20 cellular contexts compared by ENCODE assay signal in genomic region chr15:44765036-44765435, GRCh38. TPM values are rescaled to one million over a fixed set of nuclear protein-coding genes. Genes with fewer than 3 reads are reported as not detected.
DNase-seq lines count a peak whose midpoint lies in the region; ATAC-seq, FAIRE-seq and TF ChIP-seq lines count a peak whose summit lies in the region.
"Had no signal": no experiment of that assay in that cellular context is flagged by ENCODE, and none has a peak within 500 bp of the region (broad histone marks: within the 10 kb centered on the region; RNA-seq: fewer than 3 reads in every experiment).

No MANE protein-coding gene starts in this region.

- no peak overlapping the region for H3K4me3 ChIP-seq in HepG2 (replicated peaks in 1 of 3; ENCODE audit: insufficient read depth in 1 of 3, low read depth in 2 of 3, low read length in 3 of 3)
- no peak overlapping the region for H3K4me3 ChIP-seq in right lobe of liver
- no peak overlapping the region for H3K4me3 ChIP-seq in IMR-90 (ENCODE audit: insufficient read depth, low read depth, low read length)
- no peak overlapping the region for H3K4me3 ChIP-seq in neural progenitor cell
- H3K4me3 ChIP-seq: BLaER1 had no signal

- H3K79me1 ChIP-seq in IMR-90 (ENCODE audit: low read depth in 1 of 2, low read length in 2 of 2), result no peaks in the 10 kb centered on the region

- H3K9ac ChIP-seq in HepG2 (ENCODE audit: insufficient read depth, low read depth, low read length) (no peak overlapping the region), IMR-90 (ENCODE audit: low read depth, low read length) (no peak overlapping the region), neural progenitor cell (no peak overlapping the region)
- H3K9ac ChIP-seq: BLaER1 had no signal

- no peak overlapping the region for H4K91ac ChIP-seq in IMR-90 (ENCODE audit: insufficient read depth, low read depth, low read length)

- H4K8ac ChIP-seq in IMR-90 (ENCODE audit: low read depth in 2 of 2, low read length in 2 of 2), result no peak overlapping the region

- H4K20me1 ChIP-seq in HepG2 (ENCODE audit: insufficient read depth, low read length) (no peaks in the 10 kb centered on the region), IMR-90 (ENCODE audit: insufficient read depth, low read length) (no peaks in the 10 kb centered on the region), neural progenitor cell (ENCODE audit: low read depth) (no peaks in the 10 kb centered on the region)
- H4K20me1 ChIP-seq: BLaER1 had no signal

- no peak overlapping the region for H3K56ac ChIP-seq in IMR-90 (ENCODE audit: extremely low read depth, insufficient read depth, low read length)

- no peak overlapping the region for H2AK5ac ChIP-seq in IMR-90 (ENCODE audit: low read depth, low read length)

- H3K14ac ChIP-seq in IMR-90 (replicated peaks; ENCODE audit: low read depth, low read length), result no peak overlapping the region

- no peak overlapping the region for H3K27ac ChIP-seq in HepG2 (ENCODE audit: extremely low read length, insufficient read depth, low read length)
- no peak overlapping the region for H3K27ac ChIP-seq in right lobe of liver
- H3K27ac ChIP-seq in IMR-90 (ENCODE audit: insufficient read depth, low read length), result no peak overlapping the region
- no peak overlapping the region for H3K27ac ChIP-seq in neural progenitor cell
- H3K27ac ChIP-seq: 22Rv1, BLaER1, C4-2B had no signal

- H3F3A ChIP-seq in neural progenitor cell (ENCODE audit: low read depth), result no peaks in the 10 kb centered on the region

- no peak for FAIRE-seq in HepG2 (lab: Jason Lieb, UNC)
- FAIRE-seq: A204.1, G401.6, H1 had no signal

- H3K4me1 Mint-ChIP-seq in neural progenitor cell, result no peaks in the 10 kb centered on the region
- H3K4me1 Mint-ChIP-seq: B cell; CD4-positive, CD25-positive, alpha-beta regulatory T cell had no signal

- H3K27ac Mint-ChIP-seq in neural progenitor cell, result no peak overlapping the region
- H3K27ac Mint-ChIP-seq: B cell; CD4-positive, CD25-positive, alpha-beta regulatory T cell; CD8-positive, alpha-beta T cell had no signal

- DNase-seq in HepG2 (ENCODE audit: low spot score), result no peak
- no peak for DNase-seq in right lobe of liver
- DNase-seq in IMR-90, result no peak
- no peak for DNase-seq in neural progenitor cell (ENCODE audit: low spot score)
- DNase-seq in ecto neural progenitor cell (ENCODE audit: low spot score), result no peak
- DNase-seq: Caco-2; CD4-positive, CD25-positive, alpha-beta regulatory T cell; CD8-positive, alpha-beta T cell; DMS153; DND-41; H7; HCEC 1CT had no signal

- H3K18ac ChIP-seq in IMR-90 (ENCODE audit: low read depth, low read length), result no peak overlapping the region

- H3K4me1 ChIP-seq in HepG2 (ENCODE audit: insufficient read depth, low read length) (no peaks in the 10 kb centered on the region), right lobe of liver (peaks cover 0 to 3% (median 0%) of the 10 kb centered on the region in 4 donors), IMR-90 (ENCODE audit: control insufficient read depth, insufficient read depth, low read length) (no peaks in the 10 kb centered on the region), neural progenitor cell (no peaks in the 10 kb centered on the region)
- H3K4me1 ChIP-seq: BLaER1, Caco-2 had no signal

- H3K36me3 Mint-ChIP-seq in neural progenitor cell, result no peaks in the 10 kb centered on the region

- H3K79me2 ChIP-seq in HepG2 (ENCODE audit: insufficient read depth, low read length) (no peaks in the 10 kb centered on the region), neural progenitor cell (ENCODE audit: low read depth) (no peaks in the 10 kb centered on the region)

- intact Hi-C loops in HepG2 (cut with micrococcal nuclease; ENCODE audit: unreplicated experiment) (no loop called here), right lobe of liver (cut with DNase I) (no loop called here), IMR-90 (cut with micrococcal nuclease) (no loop called here)

- H2AK9ac ChIP-seq in IMR-90 (replicated peaks; ENCODE audit: low read depth, low read length, poor library complexity), result no peak overlapping the region

- H3K36me3 ChIP-seq in HepG2 (replicated peaks in 1 of 2; ENCODE audit: control insufficient read depth in 1 of 2, insufficient read depth in 2 of 2, low read length in 2 of 2) (no peaks in the 10 kb centered on the region), right lobe of liver (no peaks in the 10 kb centered on the region), IMR-90 (ENCODE audit: control insufficient read depth, insufficient read depth, low read length) (no peaks in the 10 kb centered on the region), neural progenitor cell (no peaks in the 10 kb centered on the region)
- H3K36me3 ChIP-seq: BLaER1 had no signal

- H3K23ac ChIP-seq in IMR-90 (ENCODE audit: low read depth, low read length), result no peak overlapping the region

- no peak overlapping the region for H2BK120ac ChIP-seq in IMR-90 (ENCODE audit: low read depth, low read length)

- 2% methylated on average over 3 of the region's 3 CpGs for WGBS in HepG2 (ENCODE audit: low lambda C conversion rate)
- 16% methylated on average over 3 of the region's 3 CpGs for WGBS in right lobe of liver (ENCODE audit: insufficient coverage, low coverage, low lambda C conversion rate, missing lambda C conversion rate)
- 0% methylated on average over 1 of the region's 3 CpGs; no CpG with 5 or more reads in 1 of the 2 experiments for WGBS in IMR-90 (ENCODE audit: extremely low coverage in 2 of 2, insufficient read length in 1 of 2), 2 experiments

- peaks cover 2% of the 10 kb centered on the region for H3K27me3 Mint-ChIP-seq in neural progenitor cell (ENCODE audit: insufficient read depth, low read depth)
- H3K27me3 Mint-ChIP-seq: B cell; CD4-positive, CD25-positive, alpha-beta regulatory T cell had no signal

- no peak overlapping the region for H3K4ac ChIP-seq in IMR-90 (ENCODE audit: low read depth, low read length)

- TF ChIP-seq RAD21 in HepG2 (CRISPR knock-in tag; IDR thresholded peaks at IDR 0.05), result no peak
- TF ChIP-seq RAD21 in IMR-90 (IDR thresholded peaks at IDR 0.05; ENCODE audit: low read length), result no peak

- H3K4me2 ChIP-seq in HepG2 (ENCODE audit: low read depth, low read length) (no peak overlapping the region), IMR-90 (ENCODE audit: low read depth, low read length) (no peak overlapping the region), neural progenitor cell (no peak overlapping the region)
- H3K4me2 ChIP-seq: BLaER1 had no signal

- POLR2A ChIA-PET in HepG2 (lab: Yijun Ruan, JAX), result no interaction called here
- POLR2A ChIA-PET in IMR-90 (lab: Charles Lee; ENCODE audit: unreplicated experiment), result no interaction called here

- peaks cover 3% of the 10 kb centered on the region for H3K9me3 Mint-ChIP-seq in neural progenitor cell

- CTCF ChIA-PET in HepG2 (lab: Yijun Ruan, JAX; ENCODE audit: low intra/inter-chr PET ratio, low total read pairs), result no interaction called here
- CTCF ChIA-PET in IMR-90 (lab: Yijun Ruan, JAX), result no interaction called here

- in situ Hi-C loops in HepG2 (cut with HindIII; ENCODE audit: extremely low pct_ligation_motif_present, low pct_unique_long_range_greater_than_20kb), result no loop called here
- in situ Hi-C loops in IMR-90 (cut with MboI; ENCODE audit: low sequenced_read_pairs), result no loop called here

- no peak overlapping the region for H2BK5ac ChIP-seq in IMR-90 (ENCODE audit: low read depth, low read length, poor library complexity, severe bottlenecking)

- no peak overlapping the region for H3K4me3 Mint-ChIP-seq in neural progenitor cell
- H3K4me3 Mint-ChIP-seq: B cell; CD4-positive, CD25-positive, alpha-beta regulatory T cell; CD8-positive, alpha-beta T cell had no signal

- ATAC-seq in HepG2 (no peak), right lobe of liver (no peak), IMR-90 (ENCODE audit: low read depth) (no peak), HG02981 (IDR thresholded peaks at IDR 0.05; ENCODE audit: unreplicated experiment) (no peak)
- ATAC-seq: CD8-positive, alpha-beta T cell had no signal

- no peak overlapping the region for H4K5ac ChIP-seq in IMR-90 (ENCODE audit: low read depth, low read length)

- TF ChIP-seq POLR2A in HepG2 (IDR thresholded peaks at IDR 0.05; ENCODE audit: insufficient read depth in 1 of 2, low read depth in 2 of 2, low read length in 2 of 2) (no peak), right lobe of liver (IDR thresholded peaks at IDR 0.05) (no peak), IMR-90 (IDR thresholded peaks at IDR 0.05; ENCODE audit: low read depth, low read length) (no peak)

- no peak overlapping the region for H2BK15ac ChIP-seq in IMR-90 (ENCODE audit: low read depth, low read length)

- H2BK20ac ChIP-seq in IMR-90 (ENCODE audit: low read depth, low read length), result no peak overlapping the region

- TF ChIP-seq CTCF in HepG2 (CRISPR knock-in tag; IDR thresholded peaks at IDR 0.05) (no peak), right lobe of liver (IDR thresholded peaks at IDR 0.05) (no peak), IMR-90 (conservative IDR thresholded peaks at IDR 0.05; ENCODE audit: low read depth, low read length) (no peak), neural progenitor cell (IDR thresholded peaks at IDR 0.05) (no peak)

- dilution Hi-C loops in IMR-90 (cut with HindIII; ENCODE audit: low sequenced_read_pairs, unreplicated experiment), result no loop called here

- H3K9me1 ChIP-seq in IMR-90 (ENCODE audit: insufficient read depth, low read length), result no peaks in the 10 kb centered on the region

- no peaks in the 10 kb centered on the region for H3K9me3 ChIP-seq in HepG2 (ENCODE audit: low read length)
- no peaks in the 10 kb centered on the region for H3K9me3 ChIP-seq in right lobe of liver
- no peaks in the 10 kb centered on the region for H3K9me3 ChIP-seq in IMR-90 (ENCODE audit: control insufficient read depth, insufficient read depth, low read length)
- H3K9me3 ChIP-seq in neural progenitor cell (ENCODE audit: low read depth), result no peaks in the 10 kb centered on the region
- H3K9me3 ChIP-seq: Caco-2 had no signal

- H2AFZ ChIP-seq in HepG2 (ENCODE audit: low read length), result no peak overlapping the region
- H2AFZ ChIP-seq in IMR-90 (replicated peaks; ENCODE audit: low read length, poor library complexity), result no peak overlapping the region
- peak overlapping the region; percentile 42 for H2AFZ ChIP-seq in neural progenitor cell (replicated peaks)

- H3K27me3 ChIP-seq in HepG2 (ENCODE audit: control insufficient read depth in 1 of 2, insufficient read depth in 2 of 2, low read length in 2 of 2), result no peaks in the 10 kb centered on the region
- no peaks in the 10 kb centered on the region for H3K27me3 ChIP-seq in right lobe of liver
- peaks cover 1% of the 10 kb centered on the region; the same call in 1 of the 2 replicates for H3K27me3 ChIP-seq in IMR-90 (ENCODE audit: control insufficient read depth, insufficient read depth, low read length)
- H3K27me3 ChIP-seq in neural progenitor cell, result peaks cover 6% of the 10 kb centered on the region
- H3K27me3 ChIP-seq: BLaER1 had no signal

- BruUV-seq in HepG2 (replicated peaks; lab: Mats Ljungman, UMichigan), result no TSS peak
- BruUV-seq in IMR-90 (replicated peaks; lab: Mats Ljungman, UMichigan), result no TSS peak

- TF ChIP-seq EP300 in HepG2 (IDR thresholded peaks at IDR 0.05; ENCODE audit: low read depth in 2 of 2, low read length in 2 of 2) (no peak), HepG2 (CRISPR knock-in tag; IDR thresholded peaks at IDR 0.05; ENCODE audit: borderline replicate concordance) (no peak)

RNA-seq across cellular contexts. Expression of gene TRIM69, which starts 28.7 kb away (rescaled TPM):
- 2.6 and 4.0 TPM in 2 replicates for total RNA-seq in HepG2 (2016; rRNA removed; fragmentation: Illumina TruSeq; extraction: Trizol)
- 2.6 and 3.3 TPM in 2 replicates for total RNA-seq in HepG2 (2016; cell fraction: cytosol; rRNA removed; fragmentation: Illumina TruSeq; extraction: Trizol; ENCODE audit: low read depth)
- total RNA-seq in HepG2 (2016; cell fraction: insoluble cytoplasmic fraction; rRNA removed; fragmentation: Illumina TruSeq; extraction: Trizol), result 2.7 and 3.4 TPM in 2 replicates
- 5.1 and 6.1 TPM in 2 replicates for total RNA-seq in HepG2 (2016; cell fraction: membrane; rRNA removed; fragmentation: Illumina TruSeq; extraction: Trizol)
- 2.0 TPM in 2 replicates for total RNA-seq in HepG2 (2016; cell fraction: nucleus; rRNA removed; fragmentation: Illumina TruSeq; extraction: Trizol)
- polyA plus RNA-seq in HepG2 (2011; rRNA removed), result 2.7 and 3.2 TPM in 2 replicates
- 2.1 and 2.9 TPM in 2 replicates for polyA plus RNA-seq in HepG2 (2011; cell fraction: cytosol; rRNA removed)
- 0.88 and 1.4 TPM in 2 replicates for polyA plus RNA-seq in HepG2 (2011; cell fraction: nucleus; rRNA removed)
- 2.3 and 2.6 TPM in 2 replicates for polyA plus RNA-seq in HepG2 (2012)
- 2.8 and 4.0 TPM in 2 replicates for polyA plus RNA-seq in HepG2 (2016; cell fraction: cytosol; fragmentation: Illumina TruSeq; extraction: Trizol; ENCODE audit: low read depth)
- 5.4 and 8.8 TPM in 2 replicates for polyA plus RNA-seq in HepG2 (2016; cell fraction: insoluble cytoplasmic fraction; fragmentation: Illumina TruSeq; extraction: Trizol; ENCODE audit: low read depth)
- polyA plus RNA-seq in HepG2 (2016; cell fraction: membrane; fragmentation: Illumina TruSeq; extraction: Trizol; ENCODE audit: low read depth), result 5.4 and 6.5 TPM in 2 replicates
- 2.5 and 2.8 TPM in 2 replicates for polyA plus RNA-seq in HepG2 (2016; cell fraction: nucleus; fragmentation: Illumina TruSeq; extraction: Trizol; ENCODE audit: insufficient read depth, low read depth)
- 3.3 and 13.1 TPM in 2 replicates for polyA minus RNA-seq in HepG2 (2011; rRNA and poly(A)+ RNA removed; ENCODE audit: low replicate concordance)
- polyA minus RNA-seq in HepG2 (2011; cell fraction: cytosol; rRNA and poly(A)+ RNA removed), result 2.7 and 3.2 TPM in 2 replicates
- polyA minus RNA-seq in HepG2 (2011; cell fraction: nucleus; rRNA and poly(A)+ RNA removed), result 1.7 and 2.2 TPM in 2 replicates
- 10 to 100 TPM in 1 of 6 experiments, 1 to 10 TPM in 5; 3.8 to 16.9 (median 6.5) TPM for total RNA-seq in right lobe of liver
- 7.7 and 8.1 TPM in 2 replicates for total RNA-seq in IMR-90 (2012; rRNA removed)
- polyA plus RNA-seq in IMR-90 (2012; rRNA removed), result 4.5 and 5.3 TPM in 2 replicates
- polyA plus RNA-seq in IMR-90 (2012; cell fraction: cytosol; rRNA removed), result 6.3 and 7.1 TPM in 2 replicates
- 3.0 and 5.7 TPM in 2 replicates for polyA plus RNA-seq in IMR-90 (2012; cell fraction: nucleus; rRNA removed; ENCODE audit: low replicate concordance)
- 0.46 and 0.51 TPM in 2 replicates for total RNA-seq in neural progenitor cell (ENCODE audit: low replicate concordance)

RNA-seq across cellular contexts. Expression of gene B2M, which starts 53.7 kb away (rescaled TPM):
- total RNA-seq in HepG2 (2016; rRNA removed; fragmentation: Illumina TruSeq; extraction: Trizol) (530 and 784 TPM in 2 replicates), right lobe of liver (1,000 to 10,000 TPM in 5 of 6 experiments, 100 to 1,000 TPM in 1; 894 to 5,671 (median 2,154) TPM), IMR-90 (2012; rRNA removed) (716 and 895 TPM in 2 replicates), neural progenitor cell (ENCODE audit: low replicate concordance) (73.5 and 120 TPM in 2 replicates)
- 119 and 125 TPM in 2 replicates for total RNA-seq in HepG2 (2016; cell fraction: cytosol; rRNA removed; fragmentation: Illumina TruSeq; extraction: Trizol; ENCODE audit: low read depth)
- total RNA-seq in HepG2 (2016; cell fraction: insoluble cytoplasmic fraction; rRNA removed; fragmentation: Illumina TruSeq; extraction: Trizol), result 505 and 836 TPM in 2 replicates
- total RNA-seq in HepG2 (2016; cell fraction: membrane; rRNA removed; fragmentation: Illumina TruSeq; extraction: Trizol), result 137 and 145 TPM in 2 replicates
- 527 and 591 TPM in 2 replicates for total RNA-seq in HepG2 (2016; cell fraction: nucleus; rRNA removed; fragmentation: Illumina TruSeq; extraction: Trizol)
- polyA plus RNA-seq in HepG2 (2011; rRNA removed) (754 and 857 TPM in 2 replicates), IMR-90 (2012; rRNA removed) (2,100 and 3,394 TPM in 2 replicates)
- polyA plus RNA-seq in HepG2 (2011; cell fraction: cytosol; rRNA removed), result 1,404 and 3,087 TPM in 2 replicates
- polyA plus RNA-seq in HepG2 (2011; cell fraction: nucleus; rRNA removed), result 194 and 300 TPM in 2 replicates
- 589 and 873 TPM in 2 replicates for polyA plus RNA-seq in HepG2 (2012)
- polyA plus RNA-seq in HepG2 (2016; cell fraction: cytosol; fragmentation: Illumina TruSeq; extraction: Trizol; ENCODE audit: low read depth), result 135 and 139 TPM in 2 replicates
- polyA plus RNA-seq in HepG2 (2016; cell fraction: insoluble cytoplasmic fraction; fragmentation: Illumina TruSeq; extraction: Trizol; ENCODE audit: low read depth), result 442 and 475 TPM in 2 replicates
- 123 and 125 TPM in 2 replicates for polyA plus RNA-seq in HepG2 (2016; cell fraction: membrane; fragmentation: Illumina TruSeq; extraction: Trizol; ENCODE audit: low read depth)
- polyA plus RNA-seq in HepG2 (2016; cell fraction: nucleus; fragmentation: Illumina TruSeq; extraction: Trizol; ENCODE audit: insufficient read depth, low read depth), result 916 and 917 TPM in 2 replicates
- 191 and 793 TPM in 2 replicates for polyA minus RNA-seq in HepG2 (2011; rRNA and poly(A)+ RNA removed; ENCODE audit: low replicate concordance)
- 308 and 333 TPM in 2 replicates for polyA minus RNA-seq in HepG2 (2011; cell fraction: cytosol; rRNA and poly(A)+ RNA removed)
- polyA minus RNA-seq in HepG2 (2011; cell fraction: nucleus; rRNA and poly(A)+ RNA removed), result 168 and 193 TPM in 2 replicates
- polyA plus RNA-seq in IMR-90 (2012; cell fraction: cytosol; rRNA removed), result 680 and 780 TPM in 2 replicates
- 146 and 966 TPM in 2 replicates for polyA plus RNA-seq in IMR-90 (2012; cell fraction: nucleus; rRNA removed; ENCODE audit: low replicate concordance)

RNA-seq across cellular contexts. Expression of gene PATL2, which starts 53.9 kb away (rescaled TPM):
- 0.15 TPM in 1 of 2 replicates, not detected in the other for total RNA-seq in HepG2 (2016; rRNA removed; fragmentation: Illumina TruSeq; extraction: Trizol)
- 0.30 TPM in 1 of 2 replicates, not detected in the other for total RNA-seq in HepG2 (2016; cell fraction: cytosol; rRNA removed; fragmentation: Illumina TruSeq; extraction: Trizol; ENCODE audit: low read depth)
- 0.11 and 0.30 TPM in 2 replicates for total RNA-seq in HepG2 (2016; cell fraction: insoluble cytoplasmic fraction; rRNA removed; fragmentation: Illumina TruSeq; extraction: Trizol)
- 0.14 TPM in 1 of 2 replicates, not detected in the other for total RNA-seq in HepG2 (2016; cell fraction: membrane; rRNA removed; fragmentation: Illumina TruSeq; extraction: Trizol)
- 0.71 TPM in 1 of 2 replicates, not detected in the other for total RNA-seq in HepG2 (2016; cell fraction: nucleus; rRNA removed; fragmentation: Illumina TruSeq; extraction: Trizol)
- polyA plus RNA-seq in HepG2 (2011; rRNA removed), result 0.37 and 0.53 TPM in 2 replicates
- 0.11 and 0.32 TPM in 2 replicates for polyA plus RNA-seq in HepG2 (2011; cell fraction: cytosol; rRNA removed)
- 2.6 TPM in 2 replicates for polyA plus RNA-seq in HepG2 (2011; cell fraction: nucleus; rRNA removed)
- 0.44 and 0.49 TPM in 2 replicates for polyA plus RNA-seq in HepG2 (2012)
- polyA plus RNA-seq in HepG2 (2016; cell fraction: cytosol; fragmentation: Illumina TruSeq; extraction: Trizol; ENCODE audit: low read depth), result 0.24 TPM in 1 of 2 replicates, not detected in the other
- polyA plus RNA-seq in HepG2 (2016; cell fraction: insoluble cytoplasmic fraction; fragmentation: Illumina TruSeq; extraction: Trizol; ENCODE audit: low read depth), result 0.27 TPM in 1 of 2 replicates, not detected in the other
- 0.09 TPM in 1 of 2 replicates, not detected in the other for polyA plus RNA-seq in HepG2 (2016; cell fraction: membrane; fragmentation: Illumina TruSeq; extraction: Trizol; ENCODE audit: low read depth)
- polyA plus RNA-seq in HepG2 (2016; cell fraction: nucleus; fragmentation: Illumina TruSeq; extraction: Trizol; ENCODE audit: insufficient read depth, low read depth), result 0.56 and 1.5 TPM in 2 replicates
- 1.1 TPM in 1 of 2 replicates, not detected in the other for polyA minus RNA-seq in HepG2 (2011; rRNA and poly(A)+ RNA removed; ENCODE audit: low replicate concordance)
- not detected in 2 replicates for polyA minus RNA-seq in HepG2 (2011; cell fraction: cytosol; rRNA and poly(A)+ RNA removed)
- 0.39 and 1.5 TPM in 2 replicates for polyA minus RNA-seq in HepG2 (2011; cell fraction: nucleus; rRNA and poly(A)+ RNA removed)
- 1 to 10 TPM in 2 of 6 experiments, under 1 TPM in 4; 0.28 to 1.9 (median 0.71) TPM for total RNA-seq in right lobe of liver
- not detected in 2 replicates for total RNA-seq in IMR-90 (2012; rRNA removed)
- 0.10 and 0.14 TPM in 2 replicates for polyA plus RNA-seq in IMR-90 (2012; rRNA removed)
- 0.08 and 0.15 TPM in 2 replicates for polyA plus RNA-seq in IMR-90 (2012; cell fraction: cytosol; rRNA removed)
- 0.77 and 0.94 TPM in 2 replicates for polyA plus RNA-seq in IMR-90 (2012; cell fraction: nucleus; rRNA removed; ENCODE audit: low replicate concordance)
- total RNA-seq in neural progenitor cell (ENCODE audit: low replicate concordance), result 0.68 TPM in 1 of 2 replicates, not detected in the other
